In the genomic region with DNA sequence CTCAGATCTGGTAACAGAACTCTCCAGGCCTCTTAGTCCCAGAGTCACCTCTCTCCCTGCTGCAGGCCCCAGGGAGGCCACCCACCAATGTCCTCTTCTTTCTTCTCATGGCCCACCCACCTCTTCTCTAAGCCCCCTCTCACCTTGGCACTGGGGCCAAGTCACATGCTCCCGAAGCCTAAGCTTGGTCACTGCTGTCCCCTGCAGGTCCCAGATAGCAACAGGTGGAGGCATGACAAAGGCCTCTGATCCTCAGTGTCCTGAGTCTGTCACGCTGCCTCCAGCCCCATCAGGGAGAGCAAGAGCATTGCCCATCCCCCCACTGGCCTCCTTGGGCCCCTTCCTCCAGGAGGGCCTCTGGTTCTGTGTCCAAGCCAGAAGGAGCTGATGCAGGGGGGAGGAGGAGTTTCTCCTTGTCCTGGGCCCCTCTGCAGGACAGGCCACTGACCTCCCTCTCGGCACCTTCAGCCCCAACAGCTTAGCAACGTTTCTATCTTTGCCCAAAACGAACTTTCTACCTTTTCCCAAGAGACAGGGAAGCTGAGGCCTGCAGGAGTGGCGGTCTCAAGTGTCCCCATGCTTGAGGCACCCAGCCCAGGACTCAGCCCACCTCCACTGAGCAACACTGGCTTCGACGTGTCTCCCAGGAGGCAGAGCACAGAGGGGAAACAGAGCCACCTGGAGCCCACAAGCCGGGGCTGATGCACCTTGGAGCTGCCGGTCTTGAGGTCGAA, we compare ENCODE assay signal across 10 cellular contexts. TPM values are rescaled to one million over a fixed set of nuclear protein-coding genes. Genes with fewer than 3 reads are reported as not detected.
A peak's percentile ranks its signal among the peaks of the same experiment; 100 is the strongest.
DNase-seq lines count a peak whose midpoint lies in the region; ATAC-seq and TF ChIP-seq lines count a peak whose summit lies in the region.
"Had no signal": no experiment of that assay in that cellular context is flagged by ENCODE, and none has a peak within 500 bp of the region (broad histone marks: within the 10 kb centered on the region; RNA-seq: fewer than 3 reads in every experiment).

No MANE protein-coding gene starts in this region.

- no peak overlapping the region for H3K4me3 ChIP-seq in AG04450 (ENCODE audit: low read depth, low read length)
- no peak overlapping the region for H3K4me3 ChIP-seq in ascending aorta
- H3K4me3 ChIP-seq in left lung, result no peak overlapping the region
- H3K4me3 ChIP-seq in A673 (ENCODE audit: low read depth, low read length, poor library complexity, severe bottlenecking), result no peak overlapping the region

- no peaks in the 10 kb centered on the region for H3K4me1 ChIP-seq in ascending aorta
- peaks cover 0 to 16% of the 10 kb centered on the region in 2 donors for H3K4me1 ChIP-seq in left lung
- H3K4me1 ChIP-seq in A673 (ENCODE audit: insufficient read depth, low read length, poor library complexity, severe bottlenecking), result no peaks in the 10 kb centered on the region

- TF ChIP-seq CTCF in AG04450 (IDR thresholded peaks at IDR 0.05; ENCODE audit: low read depth, low read length) (peak; percentile 14; the same call in 1 of the 2 replicates), GM13976 (IDR thresholded peaks at IDR 0.05; ENCODE audit: borderline replicate concordance, control extremely low read depth, extremely low read depth, insufficient read depth, missing control alignments) (peak; percentile 46), ascending aorta (IDR thresholded peaks at IDR 0.05) (peak in 2 of 3 experiments; percentile 25 to 28), left lung (IDR thresholded peaks at IDR 0.05) (peak in 1 of 2 donors; percentile 7), A673 (conservative IDR thresholded peaks at IDR 0.05; ENCODE audit: low read depth, low read length) (no peak)

- peaks cover 5% of the 10 kb centered on the region; the same call in 1 of the 2 replicates for H3K9me3 ChIP-seq in AG04450 (ENCODE audit: control insufficient read depth, insufficient read depth, low read length)
- H3K9me3 ChIP-seq in ascending aorta, result no peaks in the 10 kb centered on the region
- H3K9me3 ChIP-seq in left lung, result no peaks in the 10 kb centered on the region
- H3K9me3 ChIP-seq in A673 (ENCODE audit: low read depth, low read length, poor library complexity, severe bottlenecking), result no peaks in the 10 kb centered on the region

- no TSS peak for BruUV-seq in A673 (replicated peaks; lab: Mats Ljungman, UMichigan)

- in situ Hi-C loops in GM13976 (cut with MboI; ENCODE audit: low sequenced_read_pairs, unreplicated experiment), result no loop called here

- H3K36me3 ChIP-seq in ascending aorta (no peaks in the 10 kb centered on the region), left lung (no peaks in the 10 kb centered on the region), A673 (ENCODE audit: insufficient read depth, low read length, poor library complexity, severe bottlenecking) (no peaks in the 10 kb centered on the region)

- POLR2A ChIA-PET in AG04450 (lab: Yijun Ruan, JAX), result no interaction called here
- POLR2A ChIA-PET in A673 (lab: Charles Lee; ENCODE audit: low non-redundant PET), result no interaction called here

- DNase-seq in AG04450 (ENCODE audit: low read depth, low spot score) (no peak), GM13976 (ENCODE audit: low spot score) (no peak), ascending aorta (ENCODE audit: low spot score in 2 of 2) (no peak), left lung (no peak), A673 (ENCODE audit: low spot score) (no peak), SIG-M5 (lab: John Stamatoyannopoulos, UW) (no peak)

- H3K27ac ChIP-seq in AG04450 (ENCODE audit: low read depth, low read length) (no peak overlapping the region), ascending aorta (no peak overlapping the region), left lung (no peak overlapping the region), A673 (ENCODE audit: low read depth, low read length, poor library complexity, severe bottlenecking) (no peak overlapping the region)
- H3K27ac ChIP-seq: HL-60 had no signal

- CTCF ChIA-PET in AG04450 (lab: Charles Lee), result interaction anchor here (1.2 kb wide), 1 partner anchor 62 kb away, joined by 4 read pairs; a partner anchor contains a TSS
- CTCF ChIA-PET in A673 (lab: Charles Lee), result no interaction called here

- intact Hi-C loops in ascending aorta (cut with DNase I), result no loop called here
- intact Hi-C loops in left lung (cut with DNase I), result no loop called here
- intact Hi-C loops in A673 (cut with micrococcal nuclease; ENCODE audit: unreplicated experiment), result no loop called here

- peaks cover 7% of the 10 kb centered on the region for H3K27me3 ChIP-seq in AG04450 (ENCODE audit: control insufficient read depth, insufficient read depth, low read length)
- no peaks in the 10 kb centered on the region for H3K27me3 ChIP-seq in ascending aorta
- no peaks in the 10 kb centered on the region for H3K27me3 ChIP-seq in left lung
- no peaks in the 10 kb centered on the region for H3K27me3 ChIP-seq in A673 (replicated peaks; ENCODE audit: insufficient read depth, low read depth, low read length, poor library complexity)

- ATAC-seq in left lung (peak; percentile 23), GM18867 (IDR thresholded peaks at IDR 0.05; ENCODE audit: unreplicated experiment) (no peak)
- no peak for ATAC-seq in activated CD4-positive, CD25-positive, alpha-beta regulatory T cell treated with anti-CD3 and anti-CD28 coated beads, Interleukin-2, amount 50 U/mL, for 24 hours

RNA-seq across cellular contexts. Expression of a gene that starts 8.6 kb away (rescaled TPM):
- 0.05 TPM in 1 of 2 replicates, not detected in the other for polyA plus RNA-seq in AG04450 (2011; rRNA removed)
- not detected in 2 replicates for polyA minus RNA-seq in AG04450 (2011; rRNA and poly(A)+ RNA removed)
- total RNA-seq in ascending aorta (not detected), left lung (10 to 100 TPM in 1 of 2 donors, 1 to 10 TPM in 1; 3.9 to 12.1 TPM), A673 (2021) (0.24 and 0.39 TPM in 2 replicates)
- total RNA-seq: pulmonary artery endothelial cell had no signal

RNA-seq across cellular contexts. Expression of a gene that starts 14.8 kb away (rescaled TPM):
- polyA plus RNA-seq in AG04450 (2011; rRNA removed), result 2.8 and 3.3 TPM in 2 replicates
- polyA minus RNA-seq in AG04450 (2011; rRNA and poly(A)+ RNA removed), result 4.7 and 4.8 TPM in 2 replicates
- total RNA-seq in ascending aorta, result 3.6 TPM
- 10 to 100 TPM in 1 of 2 donors, 1 to 10 TPM in 1; 3.9 to 13.4 TPM for total RNA-seq in left lung
- total RNA-seq in A673 (2021), result 6.1 and 8.3 TPM in 2 replicates

RNA-seq across cellular contexts. Expression of a gene that starts 56.6 kb away (rescaled TPM):
- 0.46 and 0.48 TPM in 2 replicates for polyA plus RNA-seq in AG04450 (2011; rRNA removed)
- 0.70 and 0.92 TPM in 2 replicates for polyA minus RNA-seq in AG04450 (2011; rRNA and poly(A)+ RNA removed)
- 27.2 TPM for total RNA-seq in ascending aorta
- 10 to 100 TPM; 12.7 to 53.5 TPM for total RNA-seq in left lung
- 0.17 and 0.79 TPM in 2 replicates for total RNA-seq in A673 (2021)
